In the genomic region with DNA sequence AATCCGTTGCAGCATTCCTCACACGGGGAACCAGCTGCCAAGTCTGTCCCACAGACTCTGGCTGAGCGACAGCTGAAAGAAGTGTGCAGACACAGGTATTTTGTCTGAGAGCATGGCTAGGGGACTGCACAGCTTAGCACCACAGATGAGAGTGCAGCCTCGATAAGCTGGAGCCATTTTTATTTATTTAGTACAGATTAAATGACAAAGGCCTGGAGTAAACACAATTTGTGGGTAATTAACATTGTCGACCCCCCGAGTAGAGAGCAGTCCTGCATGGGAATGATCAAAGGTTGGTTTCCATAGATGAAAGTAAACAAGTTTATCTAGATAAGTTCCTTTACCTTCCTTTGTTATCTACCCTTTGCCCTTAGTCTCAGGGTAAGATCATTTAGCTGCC, we compare ENCODE assay signal across 28 cellular contexts.
"Had no signal": no experiment of that assay in that cellular context is flagged by ENCODE, and none has a peak within 500 bp of the region (broad histone marks: within the 10 kb centered on the region; RNA-seq: fewer than 3 reads in every experiment).

No MANE protein-coding gene starts in this region.

- H3K27me3 Mint-ChIP-seq: activated CD4-positive, alpha-beta memory T cell treated with anti-CD3 and anti-CD28 coated beads for 36 hours; activated CD4-positive, alpha-beta T cell treated with anti-CD3 and anti-CD28 coated beads, Interleukin-2, amount 10 ng/mL, durations not matched to agents 24 days and 14 days; activated naive CD4-positive, alpha-beta T cell treated with anti-CD3 and anti-CD28 coated beads, Interleukin-2, amount 10 ng/mL, durations not matched to agents 7 days and 5 days; activated naive CD8-positive, alpha-beta T cell treated with anti-CD3 and anti-CD28 coated beads, Interleukin-2, amount 10 ng/mL, durations not matched to agents 7 days and 5 days; effector memory CD8-positive, alpha-beta T cell; naive B cell; stimulated activated naive B cell treated with anti-CD40 and anti-IgM and Interleukin-4, amounts not matched to agents 10 μg/mL and 1 μg/mL and 100 μg/mL, for 72 hours; T-helper 17 cell had no signal

- H3K9me3 Mint-ChIP-seq: activated CD4-positive, alpha-beta T cell treated with anti-CD3 and anti-CD28 coated beads, Interleukin-2, amount 10 ng/mL, durations not matched to agents 24 days and 14 days; activated T-helper 1 cell treated with anti-CD3 and anti-CD28 coated beads, Interleukin-12 subunit alpha, Interleukin-12 subunit beta, Interleukin-2, Interleukin-4 antibody, amounts not matched to agents 30 ng/mL and 10 ng/mL and 1 ng/mL, durations not matched to agents 14 hours and 24 hours and 36 hours had no signal

- H3K9me3 ChIP-seq: pancreas, tibial artery had no signal

- H3K27me3 ChIP-seq: brain microvascular endothelial cell, pancreas, suprapubic skin, tibial artery had no signal

- ATAC-seq: effector memory CD8-positive, alpha-beta T cell; left cardiac atrium; pancreas; psoas muscle; stimulated activated naive B cell treated with anti-CD40 and anti-IgM and Interleukin-4, amounts not matched to agents 10 μg/mL and 1 μg/mL and 100 μg/mL, for 72 hours; T-helper 17 cell had no signal

- H3K4me3 ChIP-seq: pancreas, psoas muscle, suprapubic skin, tibial artery had no signal

- H3K4me1 ChIP-seq: pancreas, psoas muscle, suprapubic skin, tibial artery had no signal

- H3K4me3 Mint-ChIP-seq: activated CD4-positive, alpha-beta memory T cell treated with anti-CD3 and anti-CD28 coated beads for 36 hours; activated CD4-positive, alpha-beta T cell treated with anti-CD3 and anti-CD28 coated beads, Interleukin-2, amount 10 ng/mL, durations not matched to agents 24 days and 14 days; activated naive CD4-positive, alpha-beta T cell treated with anti-CD3 and anti-CD28 coated beads, Interleukin-2, amount 10 ng/mL, durations not matched to agents 7 days and 5 days; activated naive CD8-positive, alpha-beta T cell treated with anti-CD3 and anti-CD28 coated beads, Interleukin-2, amount 10 ng/mL, durations not matched to agents 7 days and 5 days; activated T-helper 1 cell treated with anti-CD3 and anti-CD28 coated beads, Interleukin-12 subunit alpha, Interleukin-12 subunit beta, Interleukin-2, Interleukin-4 antibody, amounts not matched to agents 30 ng/mL and 10 ng/mL and 1 ng/mL, durations not matched to agents 14 hours and 24 hours and 36 hours; effector memory CD8-positive, alpha-beta T cell; mesothelial cell of epicardium; naive B cell; stimulated activated naive B cell treated with anti-CD40 and anti-IgM and Interleukin-4, amounts not matched to agents 10 μg/mL and 1 μg/mL and 100 μg/mL, for 72 hours; T-helper 17 cell had no signal

- H3K27ac ChIP-seq: brain microvascular endothelial cell, pancreas, psoas muscle, suprapubic skin, tibial artery, WERI-Rb-1 had no signal

- H3K36me3 ChIP-seq: brain microvascular endothelial cell, pancreas, suprapubic skin, tibial artery, WERI-Rb-1 had no signal

- H3K4me1 Mint-ChIP-seq: activated CD4-positive, alpha-beta T cell treated with anti-CD3 and anti-CD28 coated beads, Interleukin-2, amount 10 ng/mL, durations not matched to agents 24 days and 14 days; activated naive CD4-positive, alpha-beta T cell treated with anti-CD3 and anti-CD28 coated beads, Interleukin-2, amount 10 ng/mL, durations not matched to agents 7 days and 5 days; activated naive CD8-positive, alpha-beta T cell treated with anti-CD3 and anti-CD28 coated beads, Interleukin-2, amount 10 ng/mL, durations not matched to agents 7 days and 5 days; mesothelial cell of epicardium; naive B cell; stimulated activated naive B cell treated with anti-CD40 and anti-IgM and Interleukin-4, amounts not matched to agents 10 μg/mL and 1 μg/mL and 100 μg/mL, for 72 hours; T-helper 17 cell had no signal

- H3K36me3 Mint-ChIP-seq: activated CD4-positive, alpha-beta memory T cell treated with anti-CD3 and anti-CD28 coated beads for 36 hours; activated naive CD4-positive, alpha-beta T cell treated with anti-CD3 and anti-CD28 coated beads, Interleukin-2, amount 10 ng/mL, durations not matched to agents 7 days and 5 days; activated naive CD8-positive, alpha-beta T cell treated with anti-CD3 and anti-CD28 coated beads, Interleukin-2, amount 10 ng/mL, durations not matched to agents 7 days and 5 days had no signal

- H3K27ac Mint-ChIP-seq: activated CD4-positive, alpha-beta memory T cell treated with anti-CD3 and anti-CD28 coated beads for 36 hours; activated CD4-positive, alpha-beta T cell treated with anti-CD3 and anti-CD28 coated beads, Interleukin-2, amount 10 ng/mL, durations not matched to agents 24 days and 14 days; activated naive CD4-positive, alpha-beta T cell treated with anti-CD3 and anti-CD28 coated beads, Interleukin-2, amount 10 ng/mL, durations not matched to agents 7 days and 5 days; activated naive CD8-positive, alpha-beta T cell treated with anti-CD3 and anti-CD28 coated beads, Interleukin-2, amount 10 ng/mL, durations not matched to agents 7 days and 5 days; activated T-helper 1 cell treated with anti-CD3 and anti-CD28 coated beads, Interleukin-12 subunit alpha, Interleukin-12 subunit beta, Interleukin-2, Interleukin-4 antibody, amounts not matched to agents 30 ng/mL and 10 ng/mL and 1 ng/mL, durations not matched to agents 14 hours and 24 hours and 36 hours; effector memory CD8-positive, alpha-beta T cell; mesothelial cell of epicardium; naive B cell; stimulated activated naive B cell treated with anti-CD40 and anti-IgM and Interleukin-4, amounts not matched to agents 10 μg/mL and 1 μg/mL and 100 μg/mL, for 72 hours; T-helper 17 cell had no signal

- DNase-seq: activated CD4-positive, alpha-beta memory T cell treated with anti-CD3 and anti-CD28 coated beads for 36 hours; activated CD4-positive, alpha-beta T cell treated with anti-CD3 and anti-CD28 coated beads, Interleukin-2, amount 10 ng/mL, durations not matched to agents 24 days and 14 days; activated CD4-positive, CD25-positive, alpha-beta regulatory T cell treated with anti-CD3 and anti-CD28 coated beads, Interleukin-2, amount 50 U/mL, for 72 hours; activated CD8-positive, alpha-beta memory T cell treated with anti-CD3 and anti-CD28 coated beads, Interleukin-2, amount 50 U/mL, for 4 hours; activated effector memory CD4-positive, alpha-beta T cell treated with anti-CD3 and anti-CD28 coated beads, Interleukin-2, amount 50 U/mL, for 16 hours; activated naive CD4-positive, alpha-beta T cell treated with anti-CD3 and anti-CD28 coated beads, Interleukin-2, amount 10 ng/mL, durations not matched to agents 7 days and 5 days; activated naive CD8-positive, alpha-beta T cell treated with anti-CD3 and anti-CD28 coated beads, Interleukin-2, amount 10 ng/mL, durations not matched to agents 7 days and 5 days; activated T-cell treated with anti-CD3 and anti-CD28 coated beads, Interleukin-2, amount 50 U/mL, for 1 hour; brain microvascular endothelial cell; cortex of kidney; effector memory CD8-positive, alpha-beta T cell; foreskin fibroblast; left cardiac atrium; mammary epithelial cell; naive B cell; nucleus accumbens; pancreas; psoas muscle; stimulated activated CD4-positive, alpha-beta T cell treated with anti-CD3 and anti-CD28 coated beads, Interleukin-15, amount 100 ng/mL, for 24 hours; stimulated activated CD4-positive, alpha-beta T cell treated with anti-CD3 and anti-CD28 coated beads, Interleukin-2, amount 100 ng/mL, for 24 hours; stimulated activated naive B cell treated with anti-CD40 and anti-IgM and Interleukin-4, amounts not matched to agents 10 μg/mL and 1 μg/mL and 100 μg/mL, for 72 hours; T-helper 17 cell; T1000; tibial artery; WERI-Rb-1 had no signal
